Comparison of ENCODE assay signal across 8 cellular contexts in the genomic region with DNA sequence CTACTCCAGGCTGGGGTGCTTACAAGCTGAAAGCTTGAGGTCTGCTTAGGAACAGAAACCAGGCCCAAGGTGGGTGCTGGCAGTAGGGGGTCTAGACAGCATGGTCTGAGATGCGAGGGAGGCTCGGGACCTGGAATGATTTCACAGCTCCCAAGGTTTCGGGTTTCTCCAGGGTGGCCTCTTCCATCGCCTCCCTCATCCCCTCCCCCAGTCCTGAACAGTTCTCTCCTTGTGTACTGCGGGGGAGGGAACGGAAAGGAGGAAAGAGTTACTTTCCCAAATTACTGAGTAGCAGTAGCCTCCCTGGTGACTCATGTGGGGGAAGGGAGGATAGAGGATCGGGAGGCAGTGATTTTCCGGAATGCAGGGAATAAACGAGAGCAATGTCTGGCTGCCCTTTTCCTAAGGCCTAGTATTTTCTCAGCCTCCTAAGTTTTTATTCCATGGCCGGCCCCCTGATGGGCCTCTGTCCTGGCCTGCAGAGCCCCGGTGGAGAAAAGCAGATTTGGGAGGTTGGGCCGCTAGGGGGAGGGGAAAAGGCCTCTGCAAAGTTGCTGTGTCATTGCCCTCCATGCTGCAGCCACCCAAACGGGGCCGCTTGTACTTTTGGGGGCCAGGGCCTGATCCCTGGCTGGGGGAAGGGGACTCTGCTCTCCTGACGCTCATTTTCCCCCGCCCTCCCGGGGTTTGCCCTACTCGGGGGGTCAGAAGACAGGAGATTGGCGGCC. TPM values are rescaled to one million over a fixed set of nuclear protein-coding genes. Genes with fewer than 3 reads are reported as not detected.
DNase-seq lines count a peak whose midpoint lies in the region; ATAC-seq, FAIRE-seq and TF ChIP-seq lines count a peak whose summit lies in the region.

No MANE protein-coding gene starts in this region.

- whole genome bisulfite sequencing in pancreas, 2 donors: 0 to 1% methylated on average over 18 to 19 of the region's 19 CpGs
- WGBS in upper lobe of left lung, 2 donors: 0 to 1% methylated on average over 17 to 19 of the region's 19 CpGs

- intact Hi-C loops in head of caudate nucleus (cut with DNase I) (loop anchor here (10.0 kb wide), 1 partner anchor 235 kb away; the partner anchor contains the start of genes HSD17B8, RING1, RXRB and SLC39A7), pancreas (cut with DNase I) (no loop called here)

- no peak for TF ChIP-seq EP300 in upper lobe of left lung (IDR thresholded peaks at IDR 0.05)

- H3K36me3 ChIP-seq in SJSA1 (peaks cover 44% of the 10 kb centered on the region), pancreas (peaks cover 0 to 14% (median 0%) of the 10 kb centered on the region in 3 donors), upper lobe of left lung (peaks cover 2 to 28% (median 12%) of the 10 kb centered on the region in 4 donors)

- TF ChIP-seq POLR2A in upper lobe of left lung (IDR thresholded peaks at IDR 0.05): peak in 2 of 4 donors; percentile 21 to 70

- H3K9me3 ChIP-seq in SJSA1 (replicated peaks) (no peaks in the 10 kb centered on the region), pancreas (no peaks in the 10 kb centered on the region), upper lobe of left lung (no peaks in the 10 kb centered on the region)

- no peaks in the 10 kb centered on the region for H3K27me3 ChIP-seq in SJSA1 (replicated peaks)
- H3K27me3 ChIP-seq in pancreas: no peaks in the 10 kb centered on the region
- H3K27me3 ChIP-seq in upper lobe of left lung: no peaks in the 10 kb centered on the region

- ATAC-seq in pancreas: peak in 3 of 4 donors; percentile 2 to 22 (median 7)
- peak in 1 of 2 donors; percentile 37 for ATAC-seq in upper lobe of left lung (ENCODE audit: low FRiP score in 2 of 2)
- no peak for ATAC-seq in GM19351 (IDR thresholded peaks at IDR 0.05; ENCODE audit: unreplicated experiment)

- FAIRE-seq in pancreas (lab: Jason Lieb, UNC): no peak

- H3K4me1 ChIP-seq in SJSA1 (replicated peaks) (peaks cover 27% of the 10 kb centered on the region), pancreas (peaks cover 10 to 21% (median 16%) of the 10 kb centered on the region in 3 donors), upper lobe of left lung (peaks cover 23 to 27% (median 25%) of the 10 kb centered on the region in 4 donors)

- H3K4me3 ChIP-seq in SJSA1: peak overlapping the region; percentile 57
- H3K4me3 ChIP-seq in pancreas: peak overlapping the region; percentile 60 to 98 (median 86)
- H3K4me3 ChIP-seq in upper lobe of left lung: peak overlapping the region; percentile 71 to 93 (median 84)

- TF ChIP-seq CTCF in pancreas (IDR thresholded peaks at IDR 0.05): no peak
- peak; percentile 24 to 77 (median 60) for TF ChIP-seq CTCF in upper lobe of left lung (IDR thresholded peaks at IDR 0.05)

- peak; percentile 86 for DNase-seq in DMS 273 treated with DMSO at 0.1 percent for 48 hours (lab: John Stamatoyannopoulos, UW)
- peak; percentile 62 to 75 for DNase-seq in Kasumi-1 (lab: John Stamatoyannopoulos, UW)
- DNase-seq in SJSA1 (ENCODE audit: low read depth in 1 of 2, low spot score in 2 of 2): peak; percentile 95 to 98
- peak; percentile 83 for DNase-seq in activated naive CD4-positive, alpha-beta T cell treated with anti-CD3 and anti-CD28 coated beads, Interleukin-2, amount 50 U/mL, for 16 hours
- peak; percentile 48 to 88 (median 71) for DNase-seq in head of caudate nucleus
- peak; percentile 70 to 84 (median 79) for DNase-seq in pancreas
- DNase-seq in upper lobe of left lung: peak; percentile 69 to 77

- H3K27ac ChIP-seq in SJSA1 (peak overlapping the region; percentile 99), pancreas (peak overlapping the region; percentile 97 to 99 (median 99)), upper lobe of left lung (peak overlapping the region; percentile 98 to 100 (median 98))

RNA-seq across cellular contexts. Expression of gene BRD2, which starts 1.5 kb away (rescaled TPM):
- 76.3 and 118 TPM in 2 replicates for total RNA-seq in SJSA1 (2014; rRNA removed; shearing (Covaris generic))
- 10 to 100 TPM; 50.5 to 98.4 (median 80.2) TPM for total RNA-seq in pancreas
- polyA plus RNA-seq in pancreas: 100 to 1,000 TPM in 1 of 2 donors, 10 to 100 TPM in 1; 94.3 to 128 TPM
- total RNA-seq in upper lobe of left lung: 100 to 1,000 TPM; 144 to 388 (median 183) TPM

RNA-seq across cellular contexts. Expression of gene HLA-DMA, which starts 17.0 kb away (rescaled TPM):
- 0.24 TPM in 1 of 2 replicates, not detected in the other for total RNA-seq in SJSA1 (2014; rRNA removed; shearing (Covaris generic))
- 10 to 100 TPM in 4 of 6 donors, 1 to 10 TPM in 2; 6.8 to 72.9 (median 17.0) TPM for total RNA-seq in pancreas
- 10 to 100 TPM; 25.0 to 34.0 TPM for polyA plus RNA-seq in pancreas
- 100 to 1,000 TPM in 4 of 6 donors, 10 to 100 TPM in 2; 83.7 to 271 (median 134) TPM for total RNA-seq in upper lobe of left lung

RNA-seq across cellular contexts. Expression of gene HLA-DMB, which starts 29.0 kb away (rescaled TPM):
- total RNA-seq in SJSA1 (2014; rRNA removed; shearing (Covaris generic)): not detected in 2 replicates
- total RNA-seq in pancreas (10 to 100 TPM in 2 of 6 donors, 1 to 10 TPM in 4; 1.9 to 42.6 (median 4.3) TPM), upper lobe of left lung (100 to 1,000 TPM in 3 of 6 donors, 10 to 100 TPM in 3; 35.6 to 233 (median 80.6) TPM)
- polyA plus RNA-seq in pancreas: 1 to 10 TPM; 2.7 to 6.2 TPM

RNA-seq across cellular contexts. Expression of gene HLA-DOA, which starts 39.5 kb away (rescaled TPM):
- total RNA-seq in SJSA1 (2014; rRNA removed; shearing (Covaris generic)): not detected in 2 replicates
- total RNA-seq in pancreas: 10 to 100 TPM in 1 of 6 donors, 1 to 10 TPM in 3, under 1 TPM in 2; 0.60 to 16.5 (median 2.2) TPM
- polyA plus RNA-seq in pancreas: under 1 TPM; 0.38 to 0.46 TPM
- total RNA-seq in upper lobe of left lung: 10 to 100 TPM in 5 of 6 donors, 1 to 10 TPM in 1; 9.4 to 56.8 (median 30.5) TPM

Comparison
In these comparisons a context has a peak if more than half of its experiments do, and no peak if none do; other contexts are left out.
1. CTCF ChIP-seq: peak in upper lobe of left lung (6 of 6); none in pancreas (0 of 4).
2. Peak in every context shown above with its lines, with median percentiles within 50 percentile points of each other: DNase-seq, H3K27ac ChIP-seq and H3K4me3 ChIP-seq.